In the genomic region with DNA sequence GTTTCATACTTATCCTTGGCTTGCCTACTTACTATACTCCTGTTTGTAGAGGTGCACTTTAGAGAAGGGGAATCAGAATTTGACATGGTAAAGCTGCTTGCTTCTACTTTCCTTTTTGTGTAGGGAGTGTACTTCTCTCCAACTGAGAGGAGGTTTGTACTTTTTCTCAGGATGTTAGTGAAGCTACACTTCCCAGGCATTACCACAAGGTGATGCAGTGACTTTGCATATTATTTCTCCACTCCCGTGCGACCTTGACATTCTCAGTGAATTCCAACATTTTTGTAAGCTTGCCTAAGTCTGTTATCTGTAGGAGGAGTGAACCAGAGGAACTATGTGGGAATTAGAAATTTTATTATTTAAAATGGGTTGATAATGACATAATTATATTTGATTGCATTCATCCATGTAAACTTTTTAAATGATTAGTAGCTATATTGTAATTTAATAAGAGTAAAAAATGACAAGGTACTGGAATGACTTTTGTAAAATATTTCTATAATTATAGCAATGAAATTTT, we compare ENCODE assay signal across 2 cellular contexts.
TF ChIP-seq lines count a peak whose summit lies in the region.

No MANE protein-coding gene starts in this region.

TF ChIP-seq in H1, 55 proteins besides CTCF, POLR2A, EP300 and RAD21:
- TF ChIP-seq TBP (IDR thresholded peaks at IDR 0.05; ENCODE audit: low read depth, low read length) (no peak), RNF2 (IDR thresholded peaks at IDR 0.05; ENCODE audit: borderline replicate concordance, low read depth, low read length, missing control alignments, poor library complexity, severe bottlenecking) (no peak), TEAD4 (IDR thresholded peaks at IDR 0.05; ENCODE audit: low read depth, low read length) (peak; percentile 87), ZNF274 (IDR thresholded peaks at IDR 0.05; ENCODE audit: borderline replicate concordance, extremely low read depth, low read length) (no peak), JUND (IDR thresholded peaks at IDR 0.05; ENCODE audit: low read length) (no peak), SUZ12 (IDR thresholded peaks at IDR 0.05; ENCODE audit: low read length) (no peak), POU5F1 (IDR thresholded peaks at IDR 0.05; ENCODE audit: low read depth, low read length) (no peak), EZH2 (IDR thresholded peaks at IDR 0.05; ENCODE audit: low read depth, low read length, severe bottlenecking) (no peak), HDAC2 (IDR thresholded peaks at IDR 0.05; ENCODE audit: borderline replicate concordance in 1 of 2, low read depth in 2 of 2, low read length in 2 of 2) (no peak), EGR1 (IDR thresholded peaks at IDR 0.05; ENCODE audit: borderline replicate concordance, low read depth, low read length) (no peak), RFX5 (IDR thresholded peaks at IDR 0.05; ENCODE audit: borderline replicate concordance, low read depth, low read length) (no peak), NRF1 (IDR thresholded peaks at IDR 0.05; ENCODE audit: low read depth, low read length) (no peak), CREB1 (IDR thresholded peaks at IDR 0.05) (no peak), SP4 (IDR thresholded peaks at IDR 0.05; ENCODE audit: low read length) (no peak), CTBP2 (IDR thresholded peaks at IDR 0.05; ENCODE audit: borderline replicate concordance, insufficient read depth, insufficient read length, low read length) (no peak), MAFK (IDR thresholded peaks at IDR 0.05; ENCODE audit: low read depth, low read length) (peak; percentile 67; the same call in 1 of the 2 replicates), BCL11A (IDR thresholded peaks at IDR 0.05; ENCODE audit: low read depth in 2 of 2, low read length in 2 of 2) (no peak), ASH2L (IDR thresholded peaks at IDR 0.05; ENCODE audit: low read length) (peak; percentile 24), SP1 (IDR thresholded peaks at IDR 0.05; ENCODE audit: low read depth, low read length) (no peak), RXRA (IDR thresholded peaks at IDR 0.05; ENCODE audit: insufficient read depth, low read depth, low read length) (no peak), HDAC6 (IDR thresholded peaks at IDR 0.05; ENCODE audit: low read depth, low read length) (no peak), RBBP5 (IDR thresholded peaks at IDR 0.05; ENCODE audit: borderline replicate concordance, low read depth, low read length) (no peak), BACH1 (IDR thresholded peaks at IDR 0.05; ENCODE audit: low read length) (peak; percentile 82)
- TF ChIP-seq, protein P1, sequence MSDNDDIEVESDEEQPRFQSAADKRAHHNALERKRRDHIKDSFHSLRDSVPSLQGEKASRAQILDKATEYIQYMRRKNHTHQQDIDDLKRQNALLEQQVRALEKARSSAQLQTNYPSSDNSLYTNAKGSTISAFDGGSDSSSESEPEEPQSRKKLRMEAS (IDR thresholded peaks at IDR 0.05) = no peak
- TF ChIP-seq, protein P2, sequence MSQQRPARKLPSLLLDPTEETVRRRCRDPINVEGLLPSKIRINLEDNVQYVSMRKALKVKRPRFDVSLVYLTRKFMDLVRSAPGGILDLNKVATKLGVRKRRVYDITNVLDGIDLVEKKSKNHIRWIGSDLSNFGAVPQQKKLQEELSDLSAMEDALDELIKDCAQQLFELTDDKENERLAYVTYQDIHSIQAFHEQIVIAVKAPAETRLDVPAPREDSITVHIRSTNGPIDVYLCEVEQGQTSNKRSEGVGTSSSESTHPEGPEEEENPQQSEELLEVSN (IDR thresholded peaks at IDR 0.05) = no peak
TF ChIP-seq in H1: peak in this region for 4.

TF ChIP-seq in neural cell, 6 proteins besides CTCF, POLR2A, EP300 and RAD21:
- TF ChIP-seq TAF1 (IDR thresholded peaks at IDR 0.05; ENCODE audit: low read depth) (no peak), SMC3 (conservative IDR thresholded peaks at IDR 0.05; ENCODE audit: poor library complexity) (peak; percentile 82)
